In genomic region chr1:116006486-116006964, GRCh38 we compare ENCODE assay signal across 11 cellular contexts.
DNase-seq lines count a peak whose midpoint lies in the region; ATAC-seq lines count a peak whose summit lies in the region.
"Had no signal": no experiment of that assay in that cellular context is flagged by ENCODE, and none has a peak within 500 bp of the region (broad histone marks: within the 10 kb centered on the region; RNA-seq: fewer than 3 reads in every experiment).

No MANE protein-coding gene starts in this region.

- peak; percentile 97 for ATAC-seq in GM18517 (IDR thresholded peaks at IDR 0.05; ENCODE audit: unreplicated experiment)
- ATAC-seq in GM21528 (IDR thresholded peaks at IDR 0.05; ENCODE audit: low FRiP score, unreplicated experiment): peak; percentile 83
- ATAC-seq in HG03460 (IDR thresholded peaks at IDR 0.05; ENCODE audit: unreplicated experiment): peak; percentile 91

- no peaks in the 10 kb centered on the region for H3K27me3 ChIP-seq in layer of hippocampus (ENCODE audit: control insufficient read depth, insufficient read depth, low read length)

- no peak for DNase-seq in NCI-H1092 (lab: John Stamatoyannopoulos, UW)
- no peak for DNase-seq in GDM1 (lab: John Stamatoyannopoulos, UW)
- no peak for DNase-seq in NCI-H69 (lab: John Stamatoyannopoulos, UW)
- no peak for DNase-seq in stimulated activated CD4-positive, alpha-beta T cell treated with anti-CD3 and anti-CD28 coated beads, Interleukin-4, amount 100 ng/mL, for 24 hours
- DNase-seq: effector CD4-positive, alpha-beta T cell; NCI-H1436 treated with DMSO at 0.1 percent for 48 hours; stimulated activated CD4-positive, alpha-beta T cell treated with anti-CD3 and anti-CD28 coated beads, Interleukin-4, amount 100 ng/mL, for 4 hours had no signal

- peak overlapping the region; percentile 82 for H3K27ac ChIP-seq in layer of hippocampus (ENCODE audit: low read depth, low read length)
